Comparison of ENCODE assay signal across 29 cellular contexts in genomic region chrY:13537919-13538318, GRCh38.
"Had no signal": no experiment of that assay in that cellular context is flagged by ENCODE, and none has a peak within 500 bp of the region (broad histone marks: within the 10 kb centered on the region; RNA-seq: fewer than 3 reads in every experiment).

No MANE protein-coding gene starts in this region.

- H3K36me3 Mint-ChIP-seq: activated naive CD8-positive, alpha-beta T cell; T-cell had no signal

- ATAC-seq: activated T-cell treated with anti-CD3 and anti-CD28 coated beads, Interleukin-2, amount 50 U/mL, for 72 hours; esophagus mucosa; T-cell; WTC11 had no signal

- DNase-seq: activated CD4-positive, alpha-beta T cell treated with anti-CD3 and anti-CD28 coated beads for 48 hours; activated CD4-positive, alpha-beta T cell treated with anti-CD3 and anti-CD28 coated beads, Interleukin-2, amount 50 U/mL, for 1 hour; activated CD4-positive, alpha-beta T cell treated with anti-CD3 and anti-CD28 coated beads, Interleukin-2, amount 50 U/mL, for 48 hours; activated CD8-positive, alpha-beta memory T cell treated with anti-CD3 and anti-CD28 coated beads, Interleukin-2, amount 50 U/mL, for 48 hours; activated effector memory CD4-positive, alpha-beta T cell treated with Interleukin-2 at 50 U/mL for 16 hours; activated gamma-delta T cell treated with Interleukin-2 at 50 U/mL for 16 hours; activated naive CD4-positive, alpha-beta T cell treated with anti-CD3 and anti-CD28 coated beads, Interleukin-2, amount 50 U/mL, for 16 hours; activated naive CD4-positive, alpha-beta T cell treated with Interleukin-2 at 50 U/mL for 16 hours; activated T-cell treated with anti-CD3 and anti-CD28 coated beads for 4 hours; activated T-cell treated with anti-CD3 and anti-CD28 coated beads, Interleukin-2, amount 50 U/mL, for 24 hours; activated T-cell treated with anti-CD3 and anti-CD28 coated beads, Interleukin-2, amount 50 U/mL, for 72 hours; amniotic stem cell; anterior cingulate cortex; brain microvascular endothelial cell; dorsolateral prefrontal cortex; effector memory CD4-positive, alpha-beta T cell; endodermal cell; foreskin fibroblast; head of caudate nucleus; hippocampal formation; T-cell; T-helper 9 cell had no signal

- H3K36me3 ChIP-seq: brain microvascular endothelial cell had no signal

- H3K27me3 ChIP-seq: brain microvascular endothelial cell, dorsolateral prefrontal cortex had no signal

- H3K4me3 ChIP-seq: coronary artery, dorsolateral prefrontal cortex had no signal

- H3K4me1 Mint-ChIP-seq: central memory CD8-positive, alpha-beta T cell; endodermal cell; T-cell; WTC11 had no signal

- H3K9me3 Mint-ChIP-seq: activated T-cell treated with anti-CD3 and anti-CD28 coated beads, Interleukin-2, amount 50 U/mL, for 24 hours; activated T-cell treated with anti-CD3 and anti-CD28 coated beads, Interleukin-2, amount 50 U/mL, for 72 hours; endodermal cell had no signal

- H3K27ac Mint-ChIP-seq: activated naive CD8-positive, alpha-beta T cell; activated T-cell treated with anti-CD3 and anti-CD28 coated beads, Interleukin-2, amount 50 U/mL, for 24 hours; activated T-cell treated with anti-CD3 and anti-CD28 coated beads, Interleukin-2, amount 50 U/mL, for 72 hours; dendritic cell treated with granulocyte-macrophage colony-stimulating factor and Interleukin-4, amounts not matched to agents 40 ng/mL and 50 ng/mL, for 4 days; endodermal cell; T-cell; T-helper 1 cell treated with Interleukin-12 subunit alpha and Interleukin-12 subunit beta and Interleukin-4 antibody, amounts not matched to agents 30 μg/mL and 1 μg/mL, for 36 hours; WTC11 had no signal

- H3K27me3 Mint-ChIP-seq: activated T-cell treated with anti-CD3 and anti-CD28 coated beads, Interleukin-2, amount 50 U/mL, for 24 hours; dendritic cell treated with granulocyte-macrophage colony-stimulating factor and Interleukin-4, amounts not matched to agents 40 ng/mL and 50 ng/mL, for 4 days had no signal

- H3K4me3 Mint-ChIP-seq: activated naive CD8-positive, alpha-beta T cell; activated T-cell treated with anti-CD3 and anti-CD28 coated beads, Interleukin-2, amount 50 U/mL, for 24 hours; activated T-cell treated with anti-CD3 and anti-CD28 coated beads, Interleukin-2, amount 50 U/mL, for 72 hours; central memory CD8-positive, alpha-beta T cell; dendritic cell treated with granulocyte-macrophage colony-stimulating factor and Interleukin-4, amounts not matched to agents 40 ng/mL and 50 ng/mL, for 4 days; endodermal cell; T-cell; T-helper 1 cell treated with Interleukin-12 subunit alpha and Interleukin-12 subunit beta and Interleukin-4 antibody, amounts not matched to agents 30 μg/mL and 1 μg/mL, for 36 hours; WTC11 had no signal
